ENCODE assay signal across 8 cellular contexts in the genomic region with DNA sequence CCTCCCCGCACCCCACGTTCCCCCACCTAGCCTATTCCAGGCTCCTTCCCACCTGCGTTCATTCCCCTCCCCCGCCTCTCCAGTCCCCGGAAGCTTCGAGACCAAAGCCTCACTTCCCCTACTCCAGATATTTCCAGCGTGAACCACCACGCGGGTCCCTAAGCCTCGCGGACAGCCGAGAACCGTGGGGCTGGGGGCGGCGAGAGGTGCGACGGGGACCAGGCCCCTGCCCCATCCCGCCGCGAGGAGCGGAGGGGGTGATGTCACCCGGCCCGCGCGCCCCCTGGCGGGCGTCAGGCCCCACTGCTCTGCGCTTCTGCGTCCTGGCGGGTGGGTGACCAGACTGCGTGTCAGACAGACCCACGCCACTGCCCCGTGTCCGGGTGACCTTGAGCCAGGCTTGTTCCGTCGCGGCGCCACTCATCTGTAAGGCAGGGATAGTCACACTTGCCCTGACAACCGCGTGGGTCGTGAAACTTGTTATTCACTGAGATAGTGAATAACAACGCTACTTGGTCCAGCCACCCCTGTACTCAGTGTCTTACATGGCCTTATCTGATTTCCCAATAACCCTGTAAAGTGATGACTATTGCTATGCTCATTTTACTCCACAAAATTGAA. TPM values are rescaled to one million over a fixed set of nuclear protein-coding genes. Genes with fewer than 3 reads are reported as not detected.
DNase-seq lines count a peak whose midpoint lies in the region; ATAC-seq and TF ChIP-seq lines count a peak whose summit lies in the region.

No MANE protein-coding gene starts in this region.

- TF ChIP-seq CTCF in SU-DHL-6 (IDR thresholded peaks at IDR 0.05; ENCODE audit: insufficient read depth, low read length, poor library complexity, severe bottlenecking), result peak; percentile 99

- H3K4me3 ChIP-seq in SU-DHL-6 (ENCODE audit: insufficient read depth, low read length, poor library complexity, severe bottlenecking) (peak overlapping the region; percentile 43), adipocyte (ENCODE audit: low read length) (peak overlapping the region; percentile 79), urinary bladder (ENCODE audit: low read depth, low read length) (peak overlapping the region; percentile 41)

- DNase-seq in ELF-1 (ENCODE audit: low read depth, low spot score) (peak; percentile 79), KG1 (lab: John Stamatoyannopoulos, UW) (peak; percentile 61), adipocyte (ENCODE audit: low read depth) (peak; percentile 94), left cardiac atrium (peak; percentile 83), posterior cingulate gyrus (peak; percentile 56 to 97 (median 84))

- H3K27ac ChIP-seq in SU-DHL-6 (ENCODE audit: low read depth, low read length) (0 out of 2 replicates have a peak overlapping the region, but pooled peaks have one; percentile 4), urinary bladder (ENCODE audit: low read depth) (peak overlapping the region; percentile 86)

- H3K9me3 ChIP-seq in SU-DHL-6 (ENCODE audit: insufficient read depth, low read length), result no peaks in the 10 kb centered on the region
- H3K9me3 ChIP-seq in adipocyte (ENCODE audit: control insufficient read depth, low read length), result no peaks in the 10 kb centered on the region

- no peaks in the 10 kb centered on the region for H3K79me2 ChIP-seq in SU-DHL-6 (ENCODE audit: insufficient read depth, low read length)

- no peaks in the 10 kb centered on the region for H3K9me2 ChIP-seq in SU-DHL-6 (replicated peaks; ENCODE audit: insufficient read depth, low read length)

- peaks cover 56% of the 10 kb centered on the region for H3K4me1 ChIP-seq in adipocyte (ENCODE audit: control insufficient read depth, insufficient read depth, low read length)
- no peaks in the 10 kb centered on the region for H3K4me1 ChIP-seq in urinary bladder (ENCODE audit: insufficient read depth)

- intact Hi-C loops in left cardiac atrium (cut with DNase I) (loop anchor here (2.0 to 10.0 kb wide), 3 partner anchors 65 to 133 kb away; no protein-coding TSS in a partner anchor), posterior cingulate gyrus (cut with DNase I) (loop anchor here (1.0 to 5.0 kb wide), 2 partner anchors 66 to 141 kb away; no protein-coding TSS in a partner anchor)

- H3K9ac ChIP-seq in SU-DHL-6 (ENCODE audit: low read length), result peak overlapping the region; percentile 54
- peak overlapping the region; percentile 68 for H3K9ac ChIP-seq in adipocyte (ENCODE audit: low read length)

- no peaks in the 10 kb centered on the region for H4K20me1 ChIP-seq in SU-DHL-6 (ENCODE audit: low read depth, low read length)

- peak overlapping the region; percentile 78 for H2AFZ ChIP-seq in SU-DHL-6 (ENCODE audit: low read depth, low read length, severe bottlenecking)

- ATAC-seq in GM21576 (IDR thresholded peaks at IDR 0.05; ENCODE audit: unreplicated experiment) (peak; percentile 85), left cardiac atrium (peak; percentile 80 to 86)

- H3K4me2 ChIP-seq in SU-DHL-6 (ENCODE audit: low read depth, low read length, poor library complexity, severe bottlenecking), result peak overlapping the region; percentile 64

- H3F3A ChIP-seq in SU-DHL-6 (ENCODE audit: insufficient read depth), result peaks cover 8% of the 10 kb centered on the region

- no peaks in the 10 kb centered on the region for H3K27me3 ChIP-seq in SU-DHL-6 (ENCODE audit: low read length)
- H3K27me3 ChIP-seq in adipocyte (replicated peaks; ENCODE audit: control insufficient read depth, insufficient read depth, low read length), result no peaks in the 10 kb centered on the region

- H3K36me3 ChIP-seq in SU-DHL-6 (ENCODE audit: low read length), result no peaks in the 10 kb centered on the region
- peaks cover 10% of the 10 kb centered on the region for H3K36me3 ChIP-seq in adipocyte (ENCODE audit: control insufficient read depth, insufficient read depth, low read length, severe bottlenecking)
- no peaks in the 10 kb centered on the region for H3K36me3 ChIP-seq in urinary bladder (ENCODE audit: insufficient read depth)

- 2% methylated on average over 42 of the region's 42 CpGs for WGBS in urinary bladder

RNA-seq across cellular contexts. Expression of gene HSP90AB1, which starts 9.0 kb away (rescaled TPM):
- 100 to 1,000 TPM; 657 to 662 TPM for total RNA-seq in left cardiac atrium
- 220 TPM for total RNA-seq in urinary bladder
- 600 TPM for polyA plus RNA-seq in urinary bladder

RNA-seq across cellular contexts. Expression of gene SLC29A1, which starts 14.5 kb away (rescaled TPM):
- total RNA-seq in left cardiac atrium (100 to 1,000 TPM; 115 to 130 TPM), urinary bladder (16.3 TPM)
- polyA plus RNA-seq in urinary bladder, result 80.1 TPM

RNA-seq across cellular contexts. Expression of gene SLC35B2, which starts 19.4 kb away (rescaled TPM):
- 10 to 100 TPM; 23.3 to 29.9 TPM for total RNA-seq in left cardiac atrium
- 29.4 TPM for total RNA-seq in urinary bladder
- 51.3 TPM for polyA plus RNA-seq in urinary bladder

RNA-seq across cellular contexts. Expression of gene MYMX, which starts 21.2 kb away (rescaled TPM):
- 1 to 10 TPM; 2.4 to 3.8 TPM for total RNA-seq in left cardiac atrium
- not detected for total RNA-seq in urinary bladder
- polyA plus RNA-seq in urinary bladder, result 0.28 TPM

RNA-seq across cellular contexts. Expression of gene NFKBIE, which starts 27.4 kb away (rescaled TPM):
- 1 to 10 TPM; 3.8 to 5.8 TPM for total RNA-seq in left cardiac atrium
- total RNA-seq in urinary bladder, result 2.6 TPM
- 5.5 TPM for polyA plus RNA-seq in urinary bladder

Comparison
In these comparisons a context has a peak if more than half of its experiments do, and no peak if none do; other contexts are left out.
1. Peak in every context shown above with its lines: DNase-seq, ATAC-seq, H3K4me3 ChIP-seq and H3K27ac ChIP-seq.